12 cellular contexts compared by ENCODE assay signal in the genomic region with DNA sequence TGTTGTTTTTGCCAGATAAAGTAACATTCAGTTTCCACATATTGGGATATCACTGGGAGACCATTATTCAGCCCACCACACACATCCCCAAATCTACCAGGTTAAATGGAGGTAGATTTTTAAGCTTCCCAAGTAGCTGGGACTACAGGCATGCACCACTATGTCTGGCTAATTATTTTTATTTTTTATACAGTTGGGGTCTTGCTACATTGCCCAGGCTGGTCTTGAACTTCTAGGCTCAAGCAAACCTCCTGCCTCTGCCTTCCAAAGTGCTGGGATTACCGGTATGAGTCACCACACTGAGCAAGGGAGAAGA.
DNase-seq lines count a peak whose midpoint lies in the region; ATAC-seq and TF ChIP-seq lines count a peak whose summit lies in the region.
"Had no signal": no experiment of that assay in that cellular context is flagged by ENCODE, and none has a peak within 500 bp of the region (broad histone marks: within the 10 kb centered on the region; RNA-seq: fewer than 3 reads in every experiment).

No MANE protein-coding gene starts in this region.

- DNase-seq in cardiac muscle cell (ENCODE audit: low read depth in 1 of 2, low spot score in 1 of 2) (no peak), Right ventricle myocardium inferior (ENCODE audit: missing footprints) (no peak), astrocyte of the spinal cord (ENCODE audit: low read depth, low spot score) (peak; percentile 6), type B pancreatic cell (ENCODE audit: extremely low spot score, unreplicated experiment) (no peak), NCI-H146 (lab: John Stamatoyannopoulos, UW) (no peak)
- DNase-seq: cerebellar nuclear complex had no signal

- ATAC-seq in Right ventricle myocardium inferior (no peak), HG02852 (IDR thresholded peaks at IDR 0.05; ENCODE audit: unreplicated experiment) (no peak), HG03432 (IDR thresholded peaks at IDR 0.05; ENCODE audit: unreplicated experiment) (no peak)

- H3K9ac ChIP-seq in mucosa of rectum (ENCODE audit: low read depth in 1 of 2, low read length in 2 of 2) = peak overlapping the region in 1 of 2 donors; percentile 14
- H3K9ac ChIP-seq: BLaER1 had no signal

- no peaks in the 10 kb centered on the region for H3K27me3 Mint-ChIP-seq in type B pancreatic cell

- intact Hi-C loops in Right ventricle myocardium inferior (cut with DNase I) = no loop called here

- H3K9me3 ChIP-seq in cardiac muscle cell (ENCODE audit: low read depth) = no peaks in the 10 kb centered on the region
- H3K9me3 ChIP-seq in mucosa of rectum (ENCODE audit: control insufficient read depth in 2 of 2, low read length in 2 of 2) = no peaks in the 10 kb centered on the region
- H3K9me3 ChIP-seq: BLaER1, pancreas had no signal

- H3K4me3 Mint-ChIP-seq in type B pancreatic cell = peak overlapping the region; percentile 37

- peak overlapping the region; percentile 27 for H3K27ac ChIP-seq in cardiac muscle cell
- H3K27ac ChIP-seq in mucosa of rectum (ENCODE audit: low read depth in 2 of 2, low read length in 2 of 2) = peak overlapping the region; percentile 85 to 87
- H3K27ac ChIP-seq: BLaER1 had no signal

- peak overlapping the region; percentile 92 for H3K27ac Mint-ChIP-seq in type B pancreatic cell

- H3K4me1 ChIP-seq in cardiac muscle cell (ENCODE audit: low read depth) (peaks cover 2% of the 10 kb centered on the region), mucosa of rectum (ENCODE audit: control insufficient read depth in 2 of 2, insufficient read depth in 2 of 2, low read length in 2 of 2) (peaks cover 14 to 27% of the 10 kb centered on the region in 2 donors)

- peaks cover 19% of the 10 kb centered on the region for H3K36me3 Mint-ChIP-seq in type B pancreatic cell

- H3K36me3 ChIP-seq in cardiac muscle cell (no peaks in the 10 kb centered on the region), mucosa of rectum (ENCODE audit: control insufficient read depth in 2 of 2, insufficient read depth in 2 of 2, low read length in 2 of 2) (no peaks in the 10 kb centered on the region)
- H3K36me3 ChIP-seq: BLaER1, pancreas had no signal

- H3K4me3 ChIP-seq in cardiac muscle cell = no peak overlapping the region
- no peak overlapping the region for H3K4me3 ChIP-seq in astrocyte of the spinal cord (ENCODE audit: low read depth, low read length)
- H3K4me3 ChIP-seq in mucosa of rectum (ENCODE audit: low read length in 2 of 2) = no peak overlapping the region
- H3K4me3 ChIP-seq: BLaER1, MG63, pancreas had no signal

- in situ Hi-C loops in astrocyte of the spinal cord (cut with HindIII; ENCODE audit: low sequenced_read_pairs) = no loop called here

- TF ChIP-seq CTCF in cardiac muscle cell (IDR thresholded peaks at IDR 0.05; ENCODE audit: low read depth, low read length) (no peak), astrocyte of the spinal cord (IDR thresholded peaks at IDR 0.05; ENCODE audit: low read depth, low read length) (no peak), type B pancreatic cell (conservative IDR thresholded peaks at IDR 0.05) (no peak)

- H3K27me3 ChIP-seq in cardiac muscle cell = no peaks in the 10 kb centered on the region
- no peaks in the 10 kb centered on the region for H3K27me3 ChIP-seq in mucosa of rectum (ENCODE audit: control insufficient read depth in 2 of 2, insufficient read depth in 2 of 2, low read length in 2 of 2)
- H3K27me3 ChIP-seq: BLaER1, MG63, pancreas had no signal

- peaks cover 13% of the 10 kb centered on the region for H3K9me3 Mint-ChIP-seq in type B pancreatic cell

- peaks cover 19% of the 10 kb centered on the region for H3K4me1 Mint-ChIP-seq in type B pancreatic cell (ENCODE audit: unreplicated experiment)
